ENCODE assay signal across 16 cellular contexts in genomic region chr3:133891662-133892389, GRCh38.
"Had no signal": no experiment of that assay in that cellular context is flagged by ENCODE, and none has a peak within 500 bp of the region (broad histone marks: within the 10 kb centered on the region; RNA-seq: fewer than 3 reads in every experiment).

No MANE protein-coding gene starts in this region.

- H3K36me3 ChIP-seq: breast epithelium, gastroesophageal sphincter, lower lobe of right lung, prostate gland, tibial artery had no signal

- H3K36me3 Mint-ChIP-seq: activated CD4-positive, alpha-beta memory T cell treated with anti-CD3 and anti-CD28 coated beads for 36 hours; activated naive CD8-positive, alpha-beta T cell treated with anti-CD3 and anti-CD28 coated beads for 36 hours; naive B cell had no signal

- H3K4me2 ChIP-seq: hepatocyte had no signal

- H3K27ac ChIP-seq: breast epithelium, gastroesophageal sphincter, hepatocyte, lower lobe of right lung, prostate gland, tibial artery had no signal

- H3K27me3 ChIP-seq: breast epithelium, tibial artery had no signal

- H2AFZ ChIP-seq: hepatocyte had no signal

- H3K9me3 Mint-ChIP-seq: activated CD4-positive, alpha-beta memory T cell treated with anti-CD3 and anti-CD28 coated beads for 36 hours; activated naive CD8-positive, alpha-beta T cell treated with anti-CD3 and anti-CD28 coated beads for 36 hours; activated T-cell treated with anti-CD3 and anti-CD28 coated beads, Interleukin-2, amount 50 U/mL, for 72 hours had no signal

- H3K9me3 ChIP-seq: breast epithelium, gastroesophageal sphincter, lower lobe of right lung, prostate gland, tibial artery had no signal

- H3K79me2 ChIP-seq: hepatocyte had no signal

- DNase-seq: activated CD4-positive, alpha-beta memory T cell treated with anti-CD3 and anti-CD28 coated beads for 36 hours; activated CD4-positive, CD25-positive, alpha-beta regulatory T cell treated with anti-CD3 and anti-CD28 coated beads, Interleukin-2, amount 50 U/mL, for 72 hours; activated CD8-positive, alpha-beta memory T cell treated with anti-CD3 and anti-CD28 coated beads, Interleukin-2, amount 50 U/mL, for 4 hours; activated gamma-delta T cell treated with Interleukin-2 at 50 U/mL for 16 hours; activated naive CD8-positive, alpha-beta T cell treated with anti-CD3 and anti-CD28 coated beads for 36 hours; activated T-cell treated with anti-CD3 and anti-CD28 coated beads, Interleukin-2, amount 50 U/mL, for 72 hours; midbrain; naive B cell; stimulated activated CD4-positive, alpha-beta T cell treated with anti-CD3 and anti-CD28 coated beads, Interleukin-15, amount 100 ng/mL, for 24 hours; stimulated activated CD4-positive, alpha-beta T cell treated with anti-CD3 and anti-CD28 coated beads, Interleukin-4, amount 100 ng/mL, for 4 hours had no signal

- H3K27ac Mint-ChIP-seq: activated CD4-positive, alpha-beta memory T cell treated with anti-CD3 and anti-CD28 coated beads for 36 hours; activated naive CD8-positive, alpha-beta T cell treated with anti-CD3 and anti-CD28 coated beads for 36 hours; activated T-cell treated with anti-CD3 and anti-CD28 coated beads, Interleukin-2, amount 50 U/mL, for 72 hours; naive B cell had no signal

- H3K4me3 Mint-ChIP-seq: activated CD4-positive, alpha-beta memory T cell treated with anti-CD3 and anti-CD28 coated beads for 36 hours; activated naive CD8-positive, alpha-beta T cell treated with anti-CD3 and anti-CD28 coated beads for 36 hours; activated T-cell treated with anti-CD3 and anti-CD28 coated beads, Interleukin-2, amount 50 U/mL, for 72 hours had no signal

- H3K4me1 Mint-ChIP-seq: activated naive CD8-positive, alpha-beta T cell treated with anti-CD3 and anti-CD28 coated beads for 36 hours had no signal

- ATAC-seq: activated T-cell treated with anti-CD3 and anti-CD28 coated beads, Interleukin-2, amount 50 U/mL, for 72 hours; gastroesophageal sphincter; lower lobe of right lung had no signal

- H3K4me3 ChIP-seq: breast epithelium, gastroesophageal sphincter, hepatocyte, lower lobe of right lung, prostate gland, tibial artery had no signal
